Comparison of ENCODE assay signal across 23 cellular contexts in genomic region chr2:143504397-143504796, GRCh38.
"Had no signal": no experiment of that assay in that cellular context is flagged by ENCODE, and none has a peak within 500 bp of the region (broad histone marks: within the 10 kb centered on the region; RNA-seq: fewer than 3 reads in every experiment).

No MANE protein-coding gene starts in this region.

- H3K9me3 ChIP-seq: colonic mucosa, tibial nerve, uterus had no signal

- H3K4me1 Mint-ChIP-seq: endodermal cell had no signal

- H3K4me3 ChIP-seq: colonic mucosa, skin epidermis, tibial nerve, uterus had no signal

- ATAC-seq: activated CD8-positive, alpha-beta T cell treated with anti-CD3 and anti-CD28 coated beads for 36 hours; activated T-cell treated with anti-CD3 and anti-CD28 coated beads, Interleukin-2, amount 50 U/mL, for 4 hours; foreskin keratinocyte; left lobe of liver; T-cell had no signal

- H3K27ac ChIP-seq: colonic mucosa, epithelial cell of prostate, foreskin keratinocyte, skin epidermis, tibial nerve, uterus had no signal

- H3K27me3 Mint-ChIP-seq: activated CD4-positive, alpha-beta T cell treated with anti-CD3 and anti-CD28 coated beads, Interleukin-2, amount 10 ng/mL, durations not matched to agents 24 days and 14 days; activated CD8-positive, alpha-beta T cell treated with anti-CD3 and anti-CD28 coated beads for 36 hours; activated naive CD4-positive, alpha-beta T cell treated with anti-CD3 and anti-CD28 coated beads, Interleukin-2, amount 50 U/mL, for 24 hours; stimulated activated naive CD8-positive, alpha-beta T cell treated with anti-CD3 and anti-CD28 coated beads, Interleukin-15, Interleukin-2, amounts not matched to agents 100 ng/mL and 50 ng/mL, for 24 hours; T-cell had no signal

- H3K9me3 Mint-ChIP-seq: activated CD8-positive, alpha-beta T cell treated with anti-CD3 and anti-CD28 coated beads for 36 hours; activated naive CD4-positive, alpha-beta T cell treated with anti-CD3 and anti-CD28 coated beads, Interleukin-2, amount 50 U/mL, for 24 hours; activated T-cell treated with anti-CD3 and anti-CD28 coated beads, Interleukin-2, amount 50 U/mL, for 4 hours; endodermal cell; stimulated activated naive CD8-positive, alpha-beta T cell treated with anti-CD3 and anti-CD28 coated beads, Interleukin-15, Interleukin-2, amounts not matched to agents 100 ng/mL and 50 ng/mL, for 24 hours had no signal

- H3K4me1 ChIP-seq: colonic mucosa, foreskin keratinocyte, uterus had no signal

- H3K4me3 Mint-ChIP-seq: activated CD4-positive, alpha-beta T cell treated with anti-CD3 and anti-CD28 coated beads, Interleukin-2, amount 10 ng/mL, durations not matched to agents 24 days and 14 days; activated CD8-positive, alpha-beta T cell treated with anti-CD3 and anti-CD28 coated beads for 36 hours; activated naive CD4-positive, alpha-beta T cell treated with anti-CD3 and anti-CD28 coated beads, Interleukin-2, amount 50 U/mL, for 24 hours; activated T-cell treated with anti-CD3 and anti-CD28 coated beads, Interleukin-2, amount 50 U/mL, for 4 hours; endodermal cell; stimulated activated naive CD8-positive, alpha-beta T cell treated with anti-CD3 and anti-CD28 coated beads, Interleukin-15, Interleukin-2, amounts not matched to agents 100 ng/mL and 50 ng/mL, for 24 hours; T-cell had no signal

- H3K27me3 ChIP-seq: colonic mucosa, foreskin keratinocyte, tibial nerve, uterus had no signal

- H3K36me3 ChIP-seq: colonic mucosa, tibial nerve, uterus had no signal

- DNase-seq: activated CD4-positive, alpha-beta T cell treated with anti-CD3 and anti-CD28 coated beads, Interleukin-2, amount 10 ng/mL, durations not matched to agents 24 days and 14 days; activated CD8-positive, alpha-beta T cell treated with anti-CD3 and anti-CD28 coated beads for 36 hours; activated effector memory CD4-positive, alpha-beta T cell treated with anti-CD3 and anti-CD28 coated beads, Interleukin-2, amount 50 U/mL, for 16 hours; activated T-cell treated with anti-CD3 and anti-CD28 coated beads, Interleukin-2, amount 50 U/mL, for 4 hours; amniotic stem cell; caudate nucleus; colonic mucosa; endodermal cell; foreskin keratinocyte; head of caudate nucleus; kidney; mammary epithelial cell; midbrain; T-cell; T-helper 9 cell; uterus had no signal

- H3K27ac Mint-ChIP-seq: activated CD4-positive, alpha-beta T cell treated with anti-CD3 and anti-CD28 coated beads, Interleukin-2, amount 10 ng/mL, durations not matched to agents 24 days and 14 days; activated CD8-positive, alpha-beta T cell treated with anti-CD3 and anti-CD28 coated beads for 36 hours; endodermal cell; progenitor cell of endocrine pancreas; stimulated activated naive CD8-positive, alpha-beta T cell treated with anti-CD3 and anti-CD28 coated beads, Interleukin-15, Interleukin-2, amounts not matched to agents 100 ng/mL and 50 ng/mL, for 24 hours had no signal
